Comparison of ENCODE assay signal across 14 cellular contexts in genomic region chr20:43984587-43984986, GRCh38.
DNase-seq lines count a peak whose midpoint lies in the region; ATAC-seq, FAIRE-seq and TF ChIP-seq lines count a peak whose summit lies in the region.
"Had no signal": no experiment of that assay in that cellular context is flagged by ENCODE, and none has a peak within 500 bp of the region (broad histone marks: within the 10 kb centered on the region; RNA-seq: fewer than 3 reads in every experiment).

No MANE protein-coding gene starts in this region.

- FAIRE-seq in kidney (lab: Jason Lieb, UNC) (no peak), HepG2 (lab: Jason Lieb, UNC) (no peak)

- no peaks in the 10 kb centered on the region for H3K79me2 ChIP-seq in HepG2 (ENCODE audit: insufficient read depth, low read length)

- TF ChIP-seq EP300 in HepG2 (IDR thresholded peaks at IDR 0.05; ENCODE audit: low read depth in 2 of 2, low read length in 2 of 2), result no peak
- no peak for TF ChIP-seq EP300 in HepG2 (CRISPR knock-in tag; IDR thresholded peaks at IDR 0.05; ENCODE audit: borderline replicate concordance)

- H3K4ac ChIP-seq in neuronal stem cell (ENCODE audit: low read length), result no peak overlapping the region

- H3K27ac ChIP-seq in left lung (peak overlapping the region; percentile 48 to 53), neuronal stem cell (replicated peaks; ENCODE audit: low read length) (no peak overlapping the region), kidney (ENCODE audit: low read depth in 2 of 2, low read length in 2 of 2) (no peak overlapping the region), HepG2 (ENCODE audit: extremely low read length, insufficient read depth, low read length) (no peak overlapping the region)
- H3K27ac ChIP-seq: GM23248 had no signal

- BruUV-seq in Caco-2 (replicated peaks; lab: Mats Ljungman, UMichigan), result no TSS peak
- no TSS peak for BruUV-seq in HepG2 (replicated peaks; lab: Mats Ljungman, UMichigan)

- POLR2A ChIA-PET in Caco-2 (lab: Charles Lee) (no interaction called here), HepG2 (lab: Yijun Ruan, JAX) (no interaction called here)

- no peak overlapping the region for H2BK15ac ChIP-seq in neuronal stem cell (ENCODE audit: low read length)

- H3K23ac ChIP-seq in neuronal stem cell (ENCODE audit: low read depth, low read length, poor library complexity), result no peak overlapping the region

- intact Hi-C loops in left lung (cut with DNase I) (no loop called here), Caco-2 (cut with micrococcal nuclease; ENCODE audit: unreplicated experiment) (no loop called here), kidney (cut with DNase I) (no loop called here), HepG2 (cut with micrococcal nuclease; ENCODE audit: unreplicated experiment) (no loop called here)

- DNase-seq in dermis blood vessel endothelial cell (peak; percentile 72), left lung (no peak), neuronal stem cell (ENCODE audit: low spot score) (no peak), Caco-2 (no peak), kidney (no peak), HepG2 (ENCODE audit: low spot score) (no peak)
- DNase-seq in activated effector memory CD4-positive, alpha-beta T cell treated with anti-CD3 and anti-CD28 coated beads, Interleukin-2, amount 50 U/mL, for 16 hours, result no peak
- DNase-seq: CD4-positive, alpha-beta T cell; GF-D8; GM23248; IMR-90; NCI-H2029; NCI-H510A treated with DMSO at 0.1 percent for 48 hours had no signal

- no peak overlapping the region for H3K18ac ChIP-seq in neuronal stem cell (ENCODE audit: low read length)

- no peak overlapping the region for H3K14ac ChIP-seq in neuronal stem cell (ENCODE audit: low read length)

- peak overlapping the region; percentile 78 for H2BK5ac ChIP-seq in neuronal stem cell (ENCODE audit: low read length)

- no peaks in the 10 kb centered on the region for H3K79me1 ChIP-seq in neuronal stem cell (ENCODE audit: low read depth, low read length)

- H3K4me1 ChIP-seq in left lung (peaks cover 0 to 27% of the 10 kb centered on the region in 2 donors), neuronal stem cell (ENCODE audit: control insufficient read depth in 2 of 2, insufficient read depth in 1 of 2, low read depth in 1 of 2, low read length in 2 of 2) (peaks cover 0 to 2% of the 10 kb centered on the region in 2 donors), Caco-2 (no peaks in the 10 kb centered on the region), kidney (ENCODE audit: control insufficient read depth in 1 of 2, insufficient read depth in 1 of 2, low read depth in 1 of 2, low read length in 2 of 2) (peaks cover 0 to 2% of the 10 kb centered on the region in 2 donors), HepG2 (ENCODE audit: insufficient read depth, low read length) (no peaks in the 10 kb centered on the region)

- peak overlapping the region; percentile 66 for H2AK5ac ChIP-seq in neuronal stem cell (ENCODE audit: low read depth, low read length)

- H4K20me1 ChIP-seq in HepG2 (ENCODE audit: insufficient read depth, low read length), result no peaks in the 10 kb centered on the region; the same call in 1 of the 2 replicates

- no peaks in the 10 kb centered on the region for H3K4me1 Mint-ChIP-seq in Caco-2 (ENCODE audit: low read depth, unreplicated experiment)
- H3K4me1 Mint-ChIP-seq: B cell had no signal

- WGBS in neuronal stem cell (ENCODE audit: extremely low coverage in 2 of 2, insufficient read length in 2 of 2, insufficient replicate concordance in 1 of 2), 2 donors, result no CpG with 5 or more reads among the region's 4 CpGs
- WGBS in HepG2 (ENCODE audit: low lambda C conversion rate), result 30% methylated on average over 4 of the region's 4 CpGs

- H3K9ac ChIP-seq in neuronal stem cell (ENCODE audit: low read depth, low read length, poor library complexity), result no peak overlapping the region
- no peak overlapping the region for H3K9ac ChIP-seq in kidney (ENCODE audit: low read length in 2 of 2)
- H3K9ac ChIP-seq in HepG2 (ENCODE audit: insufficient read depth, low read depth, low read length), result no peak overlapping the region
- H3K9ac ChIP-seq: GM23248 had no signal

- H3K36me3 ChIP-seq in left lung, result no peaks in the 10 kb centered on the region
- H3K36me3 ChIP-seq in neuronal stem cell (replicated peaks in 1 of 2; ENCODE audit: control insufficient read depth in 2 of 2, insufficient read depth in 2 of 2, low read length in 2 of 2), result no peaks in the 10 kb centered on the region
- H3K36me3 ChIP-seq in Caco-2 (ENCODE audit: control insufficient read depth, insufficient read depth, low read length), result no peaks in the 10 kb centered on the region
- no peaks in the 10 kb centered on the region for H3K36me3 ChIP-seq in kidney (ENCODE audit: control insufficient read depth in 1 of 2, insufficient read depth in 2 of 2, low read length in 2 of 2)
- no peaks in the 10 kb centered on the region for H3K36me3 ChIP-seq in HepG2 (replicated peaks in 1 of 2; ENCODE audit: control insufficient read depth in 1 of 2, insufficient read depth in 2 of 2, low read length in 2 of 2)

- H3K27me3 ChIP-seq in left lung (no peaks in the 10 kb centered on the region), neuronal stem cell (ENCODE audit: control insufficient read depth in 3 of 3, insufficient read depth in 3 of 3, low read depth in 1 of 3, low read length in 3 of 3) (no peaks in the 10 kb centered on the region), Caco-2 (replicated peaks; ENCODE audit: control insufficient read depth, insufficient read depth, low read length) (no peaks in the 10 kb centered on the region), HepG2 (ENCODE audit: control insufficient read depth in 1 of 2, insufficient read depth in 2 of 2, low read length in 2 of 2) (peaks cover 2 to 3% of the 10 kb centered on the region in 2 experiments; a peak in 2 of 5 replicates)

- TF ChIP-seq POLR2A in HepG2 (IDR thresholded peaks at IDR 0.05; ENCODE audit: insufficient read depth in 1 of 2, low read depth in 2 of 2, low read length in 2 of 2), result no peak

- H2BK120ac ChIP-seq in neuronal stem cell (ENCODE audit: low read depth, low read length), result no peak overlapping the region

- H3K4me3 ChIP-seq in left lung, result no peak overlapping the region
- H3K4me3 ChIP-seq in neuronal stem cell (ENCODE audit: low read length in 2 of 2), result no peak overlapping the region
- H3K4me3 ChIP-seq in Caco-2 (ENCODE audit: low read depth, low read length), result no peak overlapping the region
- no peak overlapping the region for H3K4me3 ChIP-seq in kidney (ENCODE audit: low read length in 2 of 2)
- H3K4me3 ChIP-seq in HepG2 (replicated peaks in 1 of 3; ENCODE audit: insufficient read depth in 1 of 3, low read depth in 2 of 3, low read length in 3 of 3), result no peak overlapping the region
- H3K4me3 ChIP-seq: GM23248 had no signal

- TF ChIP-seq CTCF in left lung (IDR thresholded peaks at IDR 0.05), result no peak
- no peak for TF ChIP-seq CTCF in Caco-2 (IDR thresholded peaks at IDR 0.05; ENCODE audit: insufficient read depth in 1 of 2, low read depth in 1 of 2, low read length in 1 of 2, severe bottlenecking in 1 of 2, unreplicated experiment in 1 of 2)
- TF ChIP-seq CTCF in kidney (IDR thresholded peaks at IDR 0.05; ENCODE audit: borderline replicate concordance, extremely low read depth, insufficient read depth), result no peak
- no peak for TF ChIP-seq CTCF in HepG2 (CRISPR knock-in tag; IDR thresholded peaks at IDR 0.05)

- no peaks in the 10 kb centered on the region for H3K36me3 Mint-ChIP-seq in Caco-2 (ENCODE audit: insufficient read depth, unreplicated experiment)

- peaks cover 0 to 2% of the 10 kb centered on the region in 2 donors for H3K9me3 ChIP-seq in left lung
- no peaks in the 10 kb centered on the region for H3K9me3 ChIP-seq in neuronal stem cell (replicated peaks in 1 of 2; ENCODE audit: control insufficient read depth in 2 of 2, insufficient read depth in 1 of 2, low read depth in 1 of 2, low read length in 2 of 2)
- no peaks in the 10 kb centered on the region for H3K9me3 ChIP-seq in Caco-2
- no peaks in the 10 kb centered on the region for H3K9me3 ChIP-seq in kidney (ENCODE audit: control insufficient read depth in 1 of 2, low read length in 2 of 2)
- no peaks in the 10 kb centered on the region for H3K9me3 ChIP-seq in HepG2 (ENCODE audit: low read length)

- CTCF ChIA-PET in Caco-2 (lab: Charles Lee), result interaction anchor here (0.6 kb wide), 1 partner anchor 165 kb away, joined by 5 read pairs; no protein-coding TSS in a partner anchor
- CTCF ChIA-PET in HepG2 (lab: Yijun Ruan, JAX; ENCODE audit: low intra/inter-chr PET ratio, low total read pairs), result no interaction called here

- ATAC-seq in left lung (peak; percentile 22), HepG2 (no peak)

- in situ Hi-C loops in HepG2 (cut with HindIII; ENCODE audit: extremely low pct_ligation_motif_present, low pct_unique_long_range_greater_than_20kb), result no loop called here

- no peak overlapping the region for H3K27ac Mint-ChIP-seq in Caco-2 (ENCODE audit: unreplicated experiment)
- H3K27ac Mint-ChIP-seq: B cell; CD4-positive, alpha-beta T cell had no signal

- no peak overlapping the region for H3K4me2 ChIP-seq in neuronal stem cell (ENCODE audit: insufficient read depth, low read length, poor library complexity, severe bottlenecking)
- no peak overlapping the region for H3K4me2 ChIP-seq in HepG2 (ENCODE audit: low read depth, low read length)

- H3K27me3 Mint-ChIP-seq in Caco-2 (ENCODE audit: insufficient read depth, unreplicated experiment), result peaks cover 18% of the 10 kb centered on the region
- H3K27me3 Mint-ChIP-seq: B cell; CD4-positive, alpha-beta T cell had no signal

- H4K8ac ChIP-seq in neuronal stem cell (ENCODE audit: low read depth, low read length), result no peak overlapping the region

- no peak overlapping the region for H3K4me3 Mint-ChIP-seq in Caco-2 (ENCODE audit: unreplicated experiment)
- H3K4me3 Mint-ChIP-seq: B cell; CD4-positive, alpha-beta T cell had no signal

- no peak overlapping the region for H2BK12ac ChIP-seq in neuronal stem cell (ENCODE audit: low read length)

- TF ChIP-seq RAD21 in HepG2 (CRISPR knock-in tag; IDR thresholded peaks at IDR 0.05), result no peak

- H2AFZ ChIP-seq in neuronal stem cell (ENCODE audit: low read length) (no peak overlapping the region), HepG2 (ENCODE audit: low read length) (no peak overlapping the region)
- H2AFZ ChIP-seq: GM23248 had no signal

- no peaks in the 10 kb centered on the region for H3K9me3 Mint-ChIP-seq in Caco-2 (ENCODE audit: unreplicated experiment)
- H3K9me3 Mint-ChIP-seq: CD4-positive, alpha-beta T cell had no signal

- H4K91ac ChIP-seq in neuronal stem cell (ENCODE audit: low read depth, low read length, poor library complexity), result no peak overlapping the region

TF ChIP-seq in HepG2, 621 proteins besides CTCF, POLR2A, EP300 and RAD21 (continues in another document):
- no peak for TF ChIP-seq GZF1 (CRISPR knock-in tag; IDR thresholded peaks at IDR 0.05)
- TF ChIP-seq GTF2F1 (IDR thresholded peaks at IDR 0.05; ENCODE audit: low read length), result no peak

Comparison
In these comparisons a context has a peak if more than half of its experiments do, and no peak if none do; other contexts are left out.
1. H3K27ac ChIP-seq: peak in left lung (2 of 2); none in neuronal stem cell (single experiment), kidney (0 of 2) and HepG2 (single experiment).